12 cellular contexts compared by ENCODE assay signal in genomic region chr5:78501411-78502338, GRCh38.
A peak's percentile ranks its signal among the peaks of the same experiment; 100 is the strongest.
DNase-seq lines count a peak whose midpoint lies in the region; ATAC-seq, FAIRE-seq and TF ChIP-seq lines count a peak whose summit lies in the region.
"Had no signal": no experiment of that assay in that cellular context is flagged by ENCODE, and none has a peak within 500 bp of the region (broad histone marks: within the 10 kb centered on the region; RNA-seq: fewer than 3 reads in every experiment).

No MANE protein-coding gene starts in this region.

- H4K20me1 ChIP-seq in smooth muscle cell (ENCODE audit: low read depth): peaks cover 8% of the 10 kb centered on the region

- no peak for TF ChIP-seq CTCF in HEK293 (tag by site-specific recombination; IDR thresholded peaks at IDR 0.05)
- no peak for TF ChIP-seq CTCF in smooth muscle cell (IDR thresholded peaks at IDR 0.05; ENCODE audit: borderline replicate concordance, insufficient read depth, poor library complexity, severe bottlenecking)

- H3K27ac ChIP-seq in HEK293 (ENCODE audit: extremely low read depth, low read depth, low read length) (no peak overlapping the region), smooth muscle cell (ENCODE audit: low read depth) (peak overlapping the region; percentile 69)
- H3K27ac ChIP-seq: VCaP had no signal

- H3K27me3 ChIP-seq in adipocyte (replicated peaks; ENCODE audit: control insufficient read depth, insufficient read depth, low read length) (no peaks in the 10 kb centered on the region), smooth muscle cell (ENCODE audit: low read depth) (no peaks in the 10 kb centered on the region)

- no peak for FAIRE-seq in frontal cortex (lab: Jason Lieb, UNC)

- H3K4me1 ChIP-seq in HEK293 (ENCODE audit: control insufficient read depth, insufficient read depth, low read length): peaks cover 37% of the 10 kb centered on the region
- H3K4me1 ChIP-seq in adipocyte (ENCODE audit: control insufficient read depth, insufficient read depth, low read length): peaks cover 69% of the 10 kb centered on the region
- peaks cover 7% of the 10 kb centered on the region for H3K4me1 ChIP-seq in smooth muscle cell (ENCODE audit: low read depth)

- H2AFZ ChIP-seq in smooth muscle cell (ENCODE audit: low read depth): no peak overlapping the region

- 59% methylated on average over 9 of the region's 9 CpGs for WGBS in smooth muscle cell (ENCODE audit: low lambda C conversion rate)

- H3F3A ChIP-seq in smooth muscle cell (ENCODE audit: low read depth): peaks cover 30% of the 10 kb centered on the region

- ATAC-seq in GM19395 (IDR thresholded peaks at IDR 0.05; ENCODE audit: unreplicated experiment) (no peak), GM19463 (IDR thresholded peaks at IDR 0.05; ENCODE audit: unreplicated experiment) (no peak)

- no peaks in the 10 kb centered on the region for H3K9me3 ChIP-seq in HEK293 (ENCODE audit: control insufficient read depth, insufficient read depth, low read depth, low read length)
- no peaks in the 10 kb centered on the region for H3K9me3 ChIP-seq in adipocyte (ENCODE audit: control insufficient read depth, low read length)
- H3K9me3 ChIP-seq in smooth muscle cell (replicated peaks; ENCODE audit: low read depth): no peaks in the 10 kb centered on the region

- no peaks in the 10 kb centered on the region for H3K36me3 ChIP-seq in HEK293 (ENCODE audit: control insufficient read depth in 2 of 2, insufficient read depth in 1 of 2, low read length in 2 of 2)
- H3K36me3 ChIP-seq in adipocyte (ENCODE audit: control insufficient read depth, insufficient read depth, low read length, severe bottlenecking): no peaks in the 10 kb centered on the region
- no peaks in the 10 kb centered on the region for H3K36me3 ChIP-seq in smooth muscle cell (ENCODE audit: low read depth)

- peak overlapping the region; percentile 6 for H3K4me2 ChIP-seq in smooth muscle cell

- H3K79me2 ChIP-seq in smooth muscle cell (ENCODE audit: low read depth): peaks cover 51% of the 10 kb centered on the region

- peak; percentile 44 for DNase-seq in adipocyte (ENCODE audit: low read depth)
- DNase-seq in hepatic stellate cell (ENCODE audit: low spot score): peak; percentile 70
- DNase-seq in smooth muscle cell (lab: John Stamatoyannopoulos, UW; ENCODE audit: unreplicated experiment): no peak
- DNase-seq in activated CD4-positive, alpha-beta T cell treated with anti-CD3 and anti-CD28 coated beads, Interleukin-2, amount 50 U/mL, for 4 hours: no peak
- DNase-seq in frontal cortex (ENCODE audit: low spot score in 2 of 2): no peak
- DNase-seq: NCI-H1436 treated with DMSO at 0.1 percent for 48 hours, NCI-H526 treated with DMSO at 0.1 percent for 48 hours, SHP77 treated with DMSO at 0.1 percent for 48 hours had no signal

- H3K4me3 ChIP-seq in HEK293 (ENCODE audit: low read depth, low read length) (no peak overlapping the region), adipocyte (ENCODE audit: low read length) (no peak overlapping the region), smooth muscle cell (no peak overlapping the region)

- POLR2A ChIA-PET in HEK293 (lab: Yijun Ruan, JAX): no interaction called here

- H3K9ac ChIP-seq in adipocyte (ENCODE audit: low read length) (no peak overlapping the region), smooth muscle cell (ENCODE audit: low read depth) (peak overlapping the region; percentile 35)

- CTCF ChIA-PET in HEK293 (lab: Yijun Ruan, JAX): interaction anchor here (1.1 to 1.7 kb wide), 3 partner anchors 16 to 32 kb away, joined by 3 to 5 read pairs (median 4); no protein-coding TSS in a partner anchor

TF ChIP-seq in HEK293, 187 proteins besides CTCF, POLR2A, EP300 and RAD21:
- TF ChIP-seq KLF16 (tag by site-specific recombination; IDR thresholded peaks at IDR 0.05) (no peak), WT1 (tag by site-specific recombination; IDR thresholded peaks at IDR 0.05) (peak; percentile 69)
- TF ChIP-seq, protein P1, sequence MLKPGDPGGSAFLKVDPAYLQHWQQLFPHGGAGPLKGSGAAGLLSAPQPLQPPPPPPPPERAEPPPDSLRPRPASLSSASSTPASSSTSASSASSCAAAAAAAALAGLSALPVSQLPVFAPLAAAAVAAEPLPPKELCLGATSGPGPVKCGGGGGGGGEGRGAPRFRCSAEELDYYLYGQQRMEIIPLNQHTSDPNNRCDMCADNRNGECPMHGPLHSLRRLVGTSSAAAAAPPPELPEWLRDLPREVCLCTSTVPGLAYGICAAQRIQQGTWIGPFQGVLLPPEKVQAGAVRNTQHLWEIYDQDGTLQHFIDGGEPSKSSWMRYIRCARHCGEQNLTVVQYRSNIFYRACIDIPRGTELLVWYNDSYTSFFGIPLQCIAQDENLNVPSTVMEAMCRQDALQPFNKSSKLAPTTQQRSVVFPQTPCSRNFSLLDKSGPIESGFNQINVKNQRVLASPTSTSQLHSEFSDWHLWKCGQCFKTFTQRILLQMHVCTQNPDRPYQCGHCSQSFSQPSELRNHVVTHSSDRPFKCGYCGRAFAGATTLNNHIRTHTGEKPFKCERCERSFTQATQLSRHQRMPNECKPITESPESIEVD (tag by site-specific recombination; IDR thresholded peaks at IDR 0.05): peak; percentile 79

Comparison
In these comparisons a context has a peak if more than half of its experiments do, and no peak if none do; other contexts are left out.
1. DNase-seq: peak in adipocyte (single experiment) and hepatic stellate cell (single experiment); none in smooth muscle cell (single experiment), activated CD4-positive, alpha-beta T cell treated with anti-CD3 and anti-CD28 coated beads, Interleukin-2, amount 50 U/mL, for 4 hours (0 of 2) and frontal cortex (0 of 2).